In the genomic region with DNA sequence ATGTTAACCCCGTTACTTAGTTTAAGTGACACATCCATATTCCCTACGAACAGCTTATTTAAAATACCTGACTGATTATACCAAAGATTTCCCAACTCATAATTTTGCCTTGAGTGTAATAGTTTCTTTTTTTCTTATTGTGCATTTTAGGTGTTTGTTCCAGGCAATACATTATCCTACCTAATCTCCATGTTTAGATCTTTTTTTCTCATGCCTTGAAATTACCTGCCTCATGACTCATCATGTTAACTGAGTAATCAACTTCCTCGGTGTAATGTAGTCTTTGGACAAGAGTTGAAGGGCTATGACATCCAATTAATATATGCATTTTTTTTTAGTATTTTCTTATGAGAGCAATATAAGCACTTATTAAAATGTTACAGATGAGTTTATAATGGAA, we compare ENCODE assay signal across 18 cellular contexts.
DNase-seq lines count a peak whose midpoint lies in the region; ATAC-seq and TF ChIP-seq lines count a peak whose summit lies in the region.
"Had no signal": no experiment of that assay in that cellular context is flagged by ENCODE, and none has a peak within 500 bp of the region (broad histone marks: within the 10 kb centered on the region; RNA-seq: fewer than 3 reads in every experiment).

No MANE protein-coding gene starts in this region.

- H3K4me1 ChIP-seq in GM23248 (ENCODE audit: insufficient read depth) (peaks cover 42% of the 10 kb centered on the region), PC-3 (ENCODE audit: insufficient read depth, low read length) (peaks cover 70% of the 10 kb centered on the region), osteoblast (ENCODE audit: insufficient read depth, low read length) (peaks cover 32% of the 10 kb centered on the region)
- H3K4me1 ChIP-seq: spleen had no signal

- peak overlapping the region; percentile 30; the same call in 1 of the 2 replicates for H3K9ac ChIP-seq in GM23248
- H3K9ac ChIP-seq in PC-3 (ENCODE audit: low read length), result peak overlapping the region; percentile 88

- no peak for TF ChIP-seq CTCF in PC-3 (conservative IDR thresholded peaks at IDR 0.05; ENCODE audit: low read depth, low read length)
- no peak for TF ChIP-seq CTCF in choroid plexus epithelial cell (conservative IDR thresholded peaks at IDR 0.05; ENCODE audit: low read depth, low read length)
- TF ChIP-seq CTCF in osteoblast (IDR thresholded peaks at IDR 0.05; ENCODE audit: extremely low read depth, low read depth, low read length), result no peak

- CTCF ChIA-PET in PC-3 (lab: Charles Lee), result interaction anchor here (0.5 kb wide), 1 partner anchor 303 kb away, joined by 3 read pairs; no protein-coding TSS in a partner anchor

- POLR2A ChIA-PET in PC-3 (lab: Charles Lee; ENCODE audit: unreplicated experiment), result interaction anchor here (0.7 kb wide), 1 partner anchor 27 kb away, joined by 3 read pairs; no protein-coding TSS in a partner anchor

- H2AFZ ChIP-seq in GM23248, result no peak overlapping the region
- H2AFZ ChIP-seq in PC-3 (ENCODE audit: low read length), result no peak overlapping the region
- H2AFZ ChIP-seq in osteoblast (ENCODE audit: low read length), result no peak overlapping the region

- H3K4me2 ChIP-seq in GM23248 (ENCODE audit: unreplicated experiment), result peak overlapping the region; percentile 59
- H3K4me2 ChIP-seq in PC-3 (ENCODE audit: low read length), result peak overlapping the region; percentile 70
- H3K4me2 ChIP-seq in osteoblast (ENCODE audit: insufficient read depth, low read length), result no peak overlapping the region

- WGBS in GM23248 (ENCODE audit: low coverage in 1 of 2, low lambda C conversion rate in 2 of 2, missing lambda C conversion rate in 2 of 2), 2 experiments, result 33 to 44% methylated on average over 3 of the region's 3 CpGs

- H3K4me3 ChIP-seq in GM23248 (no peak overlapping the region), PC-3 (ENCODE audit: low read length) (no peak overlapping the region), choroid plexus epithelial cell (ENCODE audit: low read depth, low read length) (no peak overlapping the region), osteoblast (ENCODE audit: insufficient read depth, low read length) (no peak overlapping the region)
- H3K4me3 ChIP-seq: spleen, suprapubic skin had no signal

- H3K9me3 ChIP-seq in GM23248 (ENCODE audit: low read depth) (no peaks in the 10 kb centered on the region), PC-3 (ENCODE audit: low read length) (no peaks in the 10 kb centered on the region), osteoblast (ENCODE audit: low read depth, low read length) (no peaks in the 10 kb centered on the region)
- H3K9me3 ChIP-seq: spleen, suprapubic skin had no signal

- in situ Hi-C loops in GM23248 (cut with MboI), result no loop called here

- no peaks in the 10 kb centered on the region for H3K79me2 ChIP-seq in GM23248 (ENCODE audit: insufficient read depth)
- no peaks in the 10 kb centered on the region for H3K79me2 ChIP-seq in PC-3 (ENCODE audit: low read length)
- H3K79me2 ChIP-seq in osteoblast (ENCODE audit: insufficient read depth, low read length), result no peaks in the 10 kb centered on the region

- peak; percentile 16; the same call in 1 of the 2 replicates for ATAC-seq in PC-3
- ATAC-seq: activated CD8-positive, alpha-beta T cell treated with anti-CD3 and anti-CD28 coated beads, Interleukin-2, amount 10 ng/mL, durations not matched to agents 7 days and 5 days; WTC11 had no signal

- H3K27me3 ChIP-seq in GM23248 (replicated peaks; ENCODE audit: insufficient read depth) (no peaks in the 10 kb centered on the region), PC-3 (ENCODE audit: low read length) (no peaks in the 10 kb centered on the region), osteoblast (ENCODE audit: insufficient read depth, low read length) (no peaks in the 10 kb centered on the region)
- H3K27me3 ChIP-seq: spleen, suprapubic skin had no signal

- intact Hi-C loops in PC-3 (cut with micrococcal nuclease), result loop anchor here (2.0 to 5.0 kb wide), 4 partner anchors 36 to 606 kb away; no protein-coding TSS in a partner anchor

- DNase-seq in GM23248, result peak; percentile 19
- peak; percentile 80 for DNase-seq in PC-3
- DNase-seq in choroid plexus epithelial cell (ENCODE audit: low read depth), result peak; percentile 23
- DNase-seq in osteoblast (ENCODE audit: insufficient read length, low spot score, missing footprints), result no peak
- no peak for DNase-seq in HPDE6-E6E7 (ENCODE audit: extremely low spot score)
- DNase-seq in ecto neural progenitor cell (ENCODE audit: low spot score), result no peak
- DNase-seq in NCI-H2029 treated with DMSO at 0.1 percent for 48 hours (lab: John Stamatoyannopoulos, UW), result no peak
- no peak for DNase-seq in NCI-H2081 treated with DMSO at 0.1 percent for 48 hours (lab: John Stamatoyannopoulos, UW)
- DNase-seq: activated CD8-positive, alpha-beta T cell treated with anti-CD3 and anti-CD28 coated beads, Interleukin-2, amount 10 ng/mL, durations not matched to agents 7 days and 5 days; activated naive CD8-positive, alpha-beta T cell treated with anti-CD3 and anti-CD28 coated beads for 36 hours; COR-L47; GDM1; head of caudate nucleus; NCI-H1436; nephron progenitor cell; spleen had no signal

- peaks cover 14% of the 10 kb centered on the region for H3F3A ChIP-seq in GM23248 (ENCODE audit: insufficient read depth)
- H3F3A ChIP-seq in PC-3 (ENCODE audit: low read length, unreplicated experiment), result peaks cover 7% of the 10 kb centered on the region

- H4K20me1 ChIP-seq in GM23248 (ENCODE audit: insufficient read depth) (no peaks in the 10 kb centered on the region), PC-3 (ENCODE audit: low read length) (no peaks in the 10 kb centered on the region), osteoblast (ENCODE audit: insufficient read depth, low read length) (no peaks in the 10 kb centered on the region)

- H3K9me2 ChIP-seq in GM23248 (ENCODE audit: insufficient read depth) (no peaks in the 10 kb centered on the region), PC-3 (replicated peaks; ENCODE audit: low read length) (no peaks in the 10 kb centered on the region)

- peak overlapping the region; percentile 60 for H3K27ac ChIP-seq in GM23248
- peak overlapping the region; percentile 98 for H3K27ac ChIP-seq in PC-3 (ENCODE audit: low read length)
- peak overlapping the region; percentile 68 for H3K27ac ChIP-seq in osteoblast (ENCODE audit: low read depth, low read length)
- H3K27ac ChIP-seq: spleen had no signal

- H3K36me3 ChIP-seq in GM23248 (ENCODE audit: low read depth), result no peaks in the 10 kb centered on the region
- no peaks in the 10 kb centered on the region for H3K36me3 ChIP-seq in PC-3 (ENCODE audit: low read depth, low read length)
- H3K36me3 ChIP-seq in osteoblast (ENCODE audit: insufficient read depth, low read length), result no peaks in the 10 kb centered on the region
- H3K36me3 ChIP-seq: spleen, suprapubic skin had no signal

- no TSS peak for BruUV-seq in PC-3 (replicated peaks; lab: Mats Ljungman, UMichigan)

Comparison
In these comparisons a context has a peak if more than half of its experiments do, and no peak if none do; other contexts are left out.
1. DNase-seq: peak in GM23248 (single experiment), PC-3 (single experiment) and choroid plexus epithelial cell (single experiment); none in osteoblast (single experiment), HPDE6-E6E7 (single experiment), ecto neural progenitor cell (single experiment), NCI-H2029 treated with DMSO at 0.1 percent for 48 hours (single experiment) and NCI-H2081 treated with DMSO at 0.1 percent for 48 hours (single experiment).
2. Peak in every context shown above with its lines, with median percentiles within 50 percentile points of each other: H3K27ac ChIP-seq.